ENCODE assay signal across 2 cellular contexts in the genomic region with DNA sequence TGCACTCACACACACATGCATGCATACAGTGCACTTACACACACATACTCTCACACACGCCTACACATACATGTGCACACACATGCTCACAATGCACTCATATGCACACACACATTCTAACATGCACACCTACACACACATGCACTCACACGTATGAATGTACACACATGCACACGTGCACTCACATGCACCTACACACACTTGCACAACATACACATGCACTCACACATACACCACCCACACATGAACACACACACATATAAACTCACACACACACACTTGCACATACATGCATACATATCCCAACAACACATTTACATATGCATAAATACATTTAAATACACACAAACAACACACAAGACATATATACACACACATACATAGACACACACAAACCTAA.
A peak's percentile ranks its signal among the peaks of the same experiment; 100 is the strongest.
TF ChIP-seq lines count a peak whose summit lies in the region.

No MANE protein-coding gene starts in this region.

TF ChIP-seq in HEK293, 187 proteins besides CTCF, POLR2A, EP300 and RAD21:
- TF ChIP-seq ZNF274 (IDR thresholded peaks at IDR 0.05; ENCODE audit: low read length) (no peak), ZNF274 (tag by site-specific recombination; IDR thresholded peaks at IDR 0.05; ENCODE audit: borderline replicate concordance) (no peak), ZNF560 (tag by site-specific recombination; IDR thresholded peaks at IDR 0.05; ENCODE audit: borderline replicate concordance) (0 out of 2 replicates have a peak, but pooled peaks have one; percentile 17), ZFHX2 (tag by site-specific recombination; conservative IDR thresholded peaks at IDR 0.05) (0 out of 2 replicates have a peak, but pooled peaks have one; percentile 15), ZNF133 (tag by site-specific recombination; IDR thresholded peaks at IDR 0.05) (peak; percentile 38; the same call in 1 of the 2 replicates), ZBTB8A (tag by site-specific recombination; IDR thresholded peaks at IDR 0.05) (no peak)
- TF ChIP-seq, protein P1, sequence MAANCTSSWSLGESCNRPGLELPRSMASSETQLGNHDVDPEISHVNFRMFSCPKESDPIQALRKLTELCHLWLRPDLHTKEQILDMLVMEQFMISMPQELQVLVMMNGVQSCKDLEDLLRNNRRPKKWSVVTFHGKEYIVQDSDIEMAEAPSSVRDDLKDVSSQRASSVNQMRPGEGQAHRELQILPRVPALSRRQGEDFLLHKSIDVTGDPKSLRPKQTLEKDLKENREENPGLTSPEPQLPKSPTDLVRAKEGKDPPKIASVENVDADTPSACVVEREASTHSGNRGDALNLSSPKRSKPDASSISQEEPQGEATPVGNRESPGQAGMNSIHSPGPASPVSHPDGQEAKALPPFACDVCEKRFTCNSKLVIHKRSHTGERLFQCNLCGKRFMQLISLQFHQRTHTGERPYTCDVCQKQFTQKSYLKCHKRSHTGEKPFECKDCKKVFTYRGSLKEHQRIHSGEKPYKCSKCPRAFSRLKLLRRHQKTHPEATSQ (tag by site-specific recombination; IDR thresholded peaks at IDR 0.05) = 0 out of 2 replicates have a peak, but pooled peaks have one; percentile 11
TF ChIP-seq in HEK293: peak in this region for 4.

TF ChIP-seq in GM12878, 131 proteins besides CTCF, POLR2A, EP300 and RAD21:
- TF ChIP-seq, protein P2, sequence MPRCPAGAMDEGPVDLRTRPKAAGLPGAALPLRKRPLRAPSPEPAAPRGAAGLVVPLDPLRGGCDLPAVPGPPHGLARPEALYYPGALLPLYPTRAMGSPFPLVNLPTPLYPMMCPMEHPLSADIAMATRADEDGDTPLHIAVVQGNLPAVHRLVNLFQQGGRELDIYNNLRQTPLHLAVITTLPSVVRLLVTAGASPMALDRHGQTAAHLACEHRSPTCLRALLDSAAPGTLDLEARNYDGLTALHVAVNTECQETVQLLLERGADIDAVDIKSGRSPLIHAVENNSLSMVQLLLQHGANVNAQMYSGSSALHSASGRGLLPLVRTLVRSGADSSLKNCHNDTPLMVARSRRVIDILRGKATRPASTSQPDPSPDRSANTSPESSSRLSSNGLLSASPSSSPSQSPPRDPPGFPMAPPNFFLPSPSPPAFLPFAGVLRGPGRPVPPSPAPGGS (IDR thresholded peaks at IDR 0.05; ENCODE audit: borderline replicate concordance, insufficient read depth, low read depth, low read length, poor library complexity, severe bottlenecking) = peak; percentile 14
- TF ChIP-seq RCOR1 (conservative IDR thresholded peaks at IDR 0.05; ENCODE audit: low read depth, low read length) = no peak
- no peak for TF ChIP-seq POLR2AphosphoS2 (IDR thresholded peaks at IDR 0.05; ENCODE audit: low read depth, low read length)
- TF ChIP-seq, protein P3, sequence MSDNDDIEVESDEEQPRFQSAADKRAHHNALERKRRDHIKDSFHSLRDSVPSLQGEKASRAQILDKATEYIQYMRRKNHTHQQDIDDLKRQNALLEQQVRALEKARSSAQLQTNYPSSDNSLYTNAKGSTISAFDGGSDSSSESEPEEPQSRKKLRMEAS (IDR thresholded peaks at IDR 0.05; ENCODE audit: low read depth, low read length) = no peak
- TF ChIP-seq, protein P4, sequence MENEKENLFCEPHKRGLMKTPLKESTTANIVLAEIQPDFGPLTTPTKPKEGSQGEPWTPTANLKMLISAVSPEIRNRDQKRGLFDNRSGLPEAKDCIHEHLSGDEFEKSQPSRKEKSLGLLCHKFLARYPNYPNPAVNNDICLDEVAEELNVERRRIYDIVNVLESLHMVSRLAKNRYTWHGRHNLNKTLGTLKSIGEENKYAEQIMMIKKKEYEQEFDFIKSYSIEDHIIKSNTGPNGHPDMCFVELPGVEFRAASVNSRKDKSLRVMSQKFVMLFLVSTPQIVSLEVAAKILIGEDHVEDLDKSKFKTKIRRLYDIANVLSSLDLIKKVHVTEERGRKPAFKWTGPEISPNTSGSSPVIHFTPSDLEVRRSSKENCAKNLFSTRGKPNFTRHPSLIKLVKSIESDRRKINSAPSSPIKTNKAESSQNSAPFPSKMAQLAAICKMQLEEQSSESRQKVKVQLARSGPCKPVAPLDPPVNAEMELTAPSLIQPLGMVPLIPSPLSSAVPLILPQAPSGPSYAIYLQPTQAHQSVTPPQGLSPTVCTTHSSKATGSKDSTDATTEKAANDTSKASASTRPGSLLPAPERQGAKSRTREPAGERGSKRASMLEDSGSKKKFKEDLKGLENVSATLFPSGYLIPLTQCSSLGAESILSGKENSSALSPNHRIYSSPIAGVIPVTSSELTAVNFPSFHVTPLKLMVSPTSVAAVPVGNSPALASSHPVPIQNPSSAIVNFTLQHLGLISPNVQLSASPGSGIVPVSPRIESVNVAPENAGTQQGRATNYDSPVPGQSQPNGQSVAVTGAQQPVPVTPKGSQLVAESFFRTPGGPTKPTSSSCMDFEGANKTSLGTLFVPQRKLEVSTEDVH (IDR thresholded peaks at IDR 0.05; ENCODE audit: low read depth, partially characterized antibody) = no peak
- TF ChIP-seq RELA (IDR thresholded peaks at IDR 0.05; ENCODE audit: borderline replicate concordance, partially characterized antibody) = no peak
